2 cellular contexts compared by ENCODE assay signal in the genomic region with DNA sequence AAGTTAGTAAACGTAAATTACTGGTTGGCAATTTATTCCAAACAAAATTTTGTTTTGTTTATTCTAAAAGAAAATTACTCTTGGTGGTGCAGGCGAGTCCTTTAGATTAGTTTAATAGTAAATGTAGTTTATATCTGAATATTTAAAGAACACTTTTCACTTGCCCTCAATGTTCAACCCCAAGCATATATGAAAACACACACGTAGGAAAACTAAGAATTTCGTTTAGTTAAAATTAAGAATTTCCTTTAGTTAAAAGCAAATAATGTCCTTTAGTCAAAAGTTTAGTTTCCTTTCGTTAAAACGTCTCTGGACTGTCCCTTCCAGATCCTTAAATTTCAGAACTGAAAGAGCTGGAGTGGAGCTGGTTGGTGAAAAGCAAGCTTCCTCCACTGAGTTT.
A peak's percentile ranks its signal among the peaks of the same experiment; 100 is the strongest.
TF ChIP-seq lines count a peak whose summit lies in the region.

No MANE protein-coding gene starts in this region.

TF ChIP-seq in K562, 482 proteins besides CTCF, POLR2A, EP300 and RAD21:
- TF ChIP-seq RNF2 (IDR thresholded peaks at IDR 0.05) (peak; percentile 48; the same call in 1 of the 2 replicates), GATA2 (CRISPR knock-in tag; IDR thresholded peaks at IDR 0.05) (no peak), CBX8 (IDR thresholded peaks at IDR 0.05; ENCODE audit: borderline replicate concordance, extremely low read depth, low read depth, low read length, poor library complexity, severe bottlenecking) (peak; percentile 95), ZEB2 (IDR thresholded peaks at IDR 0.05) (no peak), BMI1 (IDR thresholded peaks at IDR 0.05; ENCODE audit: low read length) (peak; percentile 49; the same call in 1 of the 2 replicates)

TF ChIP-seq in SK-N-SH, 30 proteins besides CTCF, POLR2A, EP300 and RAD21:
- TF ChIP-seq SIN3A (IDR thresholded peaks at IDR 0.05; ENCODE audit: borderline replicate concordance, low read depth, low read length) (no peak), JUND (IDR thresholded peaks at IDR 0.05) (no peak)
- TF ChIP-seq, protein P1, sequence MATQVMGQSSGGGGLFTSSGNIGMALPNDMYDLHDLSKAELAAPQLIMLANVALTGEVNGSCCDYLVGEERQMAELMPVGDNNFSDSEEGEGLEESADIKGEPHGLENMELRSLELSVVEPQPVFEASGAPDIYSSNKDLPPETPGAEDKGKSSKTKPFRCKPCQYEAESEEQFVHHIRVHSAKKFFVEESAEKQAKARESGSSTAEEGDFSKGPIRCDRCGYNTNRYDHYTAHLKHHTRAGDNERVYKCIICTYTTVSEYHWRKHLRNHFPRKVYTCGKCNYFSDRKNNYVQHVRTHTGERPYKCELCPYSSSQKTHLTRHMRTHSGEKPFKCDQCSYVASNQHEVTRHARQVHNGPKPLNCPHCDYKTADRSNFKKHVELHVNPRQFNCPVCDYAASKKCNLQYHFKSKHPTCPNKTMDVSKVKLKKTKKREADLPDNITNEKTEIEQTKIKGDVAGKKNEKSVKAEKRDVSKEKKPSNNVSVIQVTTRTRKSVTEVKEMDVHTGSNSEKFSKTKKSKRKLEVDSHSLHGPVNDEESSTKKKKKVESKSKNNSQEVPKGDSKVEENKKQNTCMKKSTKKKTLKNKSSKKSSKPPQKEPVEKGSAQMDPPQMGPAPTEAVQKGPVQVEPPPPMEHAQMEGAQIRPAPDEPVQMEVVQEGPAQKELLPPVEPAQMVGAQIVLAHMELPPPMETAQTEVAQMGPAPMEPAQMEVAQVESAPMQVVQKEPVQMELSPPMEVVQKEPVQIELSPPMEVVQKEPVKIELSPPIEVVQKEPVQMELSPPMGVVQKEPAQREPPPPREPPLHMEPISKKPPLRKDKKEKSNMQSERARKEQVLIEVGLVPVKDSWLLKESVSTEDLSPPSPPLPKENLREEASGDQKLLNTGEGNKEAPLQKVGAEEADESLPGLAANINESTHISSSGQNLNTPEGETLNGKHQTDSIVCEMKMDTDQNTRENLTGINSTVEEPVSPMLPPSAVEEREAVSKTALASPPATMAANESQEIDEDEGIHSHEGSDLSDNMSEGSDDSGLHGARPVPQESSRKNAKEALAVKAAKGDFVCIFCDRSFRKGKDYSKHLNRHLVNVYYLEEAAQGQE (IDR thresholded peaks at IDR 0.05; ENCODE audit: low read depth, low read length), result no peak
TF ChIP-seq in SK-N-SH: peak in this region for 0.
